Comparison of ENCODE assay signal across 34 cellular contexts in the genomic region with DNA sequence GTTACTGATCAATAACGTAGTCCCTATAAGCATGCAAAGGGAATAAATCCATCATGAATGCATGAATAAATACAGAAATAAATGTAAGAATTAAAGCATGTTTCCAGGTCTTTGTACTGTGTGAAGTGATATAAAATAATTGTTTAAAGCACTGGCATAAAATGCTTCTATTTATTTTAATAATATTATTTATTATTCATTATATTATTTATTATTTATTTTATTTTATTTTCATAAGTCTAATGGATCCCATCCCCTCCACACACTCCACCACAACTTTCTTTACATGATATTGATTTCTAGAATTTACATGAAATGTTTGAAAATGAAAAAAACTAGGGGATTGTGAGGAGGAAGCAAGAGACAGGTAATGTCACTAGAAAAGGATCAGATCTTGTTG.
"Had no signal": no experiment of that assay in that cellular context is flagged by ENCODE, and none has a peak within 500 bp of the region (broad histone marks: within the 10 kb centered on the region; RNA-seq: fewer than 3 reads in every experiment).

No MANE protein-coding gene starts in this region.

- DNase-seq: Karpas-422, Kasumi-1, MG63, MM.1S, MV-4-11, NCI-H1048, NCI-H1092, NCI-H1092 treated with DMSO at 0.1 percent for 48 hours, NCI-H1105, NCI-H1105 treated with DMSO at 0.1 percent for 48 hours, NCI-H1417, NCI-H1417 treated with DMSO at 0.1 percent for 48 hours, NCI-H1436, NCI-H1436 treated with DMSO at 0.1 percent for 48 hours, NCI-H146, NCI-H1694, NCI-H1694 treated with DMSO at 0.1 percent for 48 hours, NCI-H187, NCI-H187 treated with DMSO at 0.1 percent for 48 hours, NCI-H1930, NCI-H2029, NCI-H2029 treated with DMSO at 0.1 percent for 48 hours, NCI-H2081, NCI-H2081 treated with DMSO at 0.1 percent for 48 hours, NCI-H2107, NCI-H2171, NCI-H2171 treated with DMSO at 0.1 percent for 48 hours, NCI-H2227 treated with DMSO at 0.1 percent for 48 hours, NCI-H226, NCI-H345, NCI-H446, NCI-H446 treated with DMSO at 0.1 percent for 48 hours, NCI-H510A, NCI-H510A treated with DMSO at 0.1 percent for 48 hours had no signal

- H3K9me3 ChIP-seq: MG63 had no signal

- H3K4me3 ChIP-seq: MG63 had no signal

- H3K36me3 ChIP-seq: MG63 had no signal
